Comparison of ENCODE assay signal across 8 cellular contexts in the genomic region with DNA sequence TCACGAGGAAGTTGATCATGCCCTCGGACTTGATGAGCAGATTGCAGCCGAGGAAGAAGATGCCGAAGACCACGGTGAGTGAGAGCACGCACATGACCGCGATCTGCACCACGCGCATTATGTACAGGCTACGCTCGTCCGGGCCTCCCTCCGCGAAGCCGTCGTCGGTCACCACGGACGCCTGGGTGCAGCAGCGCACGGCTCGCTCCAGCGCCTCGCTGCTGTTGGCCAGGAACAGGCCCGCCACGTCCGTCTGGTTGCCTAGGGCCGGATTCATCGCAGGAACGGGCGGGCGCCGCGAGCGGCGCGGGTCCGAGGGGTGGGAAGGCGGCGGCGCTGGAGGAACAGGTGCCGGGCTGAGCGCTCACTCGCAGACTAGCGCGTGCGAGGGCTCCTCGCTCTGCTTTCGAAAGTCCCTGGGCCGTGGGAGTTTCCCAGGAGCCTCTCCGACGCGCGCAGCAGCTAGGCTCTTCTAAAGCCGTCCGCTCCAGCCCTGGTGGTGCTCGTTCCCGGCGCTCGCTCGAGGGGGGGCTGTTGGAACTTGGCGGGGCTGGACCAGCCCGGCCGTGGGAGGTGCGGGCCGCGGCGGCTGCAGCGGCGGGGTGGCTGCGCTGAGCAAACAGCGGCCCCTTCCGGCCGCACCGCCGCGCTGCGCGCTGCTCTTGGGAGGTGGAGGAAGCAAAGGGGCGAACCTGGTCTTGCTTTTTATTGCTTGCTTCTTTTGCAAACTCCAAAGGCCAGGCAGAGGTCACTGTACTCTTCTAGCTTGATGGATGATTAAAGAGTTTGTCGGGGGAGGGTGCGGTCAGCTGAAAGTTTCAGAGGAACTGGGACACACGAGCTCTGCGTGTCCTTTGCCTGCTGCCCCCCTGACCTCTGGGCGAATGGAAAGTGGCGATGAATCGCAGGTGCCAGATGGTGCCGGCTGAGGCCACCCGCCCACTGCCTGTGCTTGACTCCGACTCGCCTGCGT. TPM values are rescaled to one million over a fixed set of nuclear protein-coding genes. Genes with fewer than 3 reads are reported as not detected.
DNase-seq lines count a peak whose midpoint lies in the region; ATAC-seq, FAIRE-seq and TF ChIP-seq lines count a peak whose summit lies in the region.

RPRM (minus strand) TSS at position 474 of the 973 bp plus-strand sequence; CDS start at position 277, 197 bp downstream.

- H3K27me3 Mint-ChIP-seq in activated naive CD8-positive, alpha-beta T cell treated with anti-CD3 and anti-CD28 coated beads for 36 hours: peaks cover 88% of the 10 kb centered on the region

- no peaks in the 10 kb centered on the region for H3K36me3 Mint-ChIP-seq in activated naive CD8-positive, alpha-beta T cell treated with anti-CD3 and anti-CD28 coated beads for 36 hours

- H3K4me3 Mint-ChIP-seq in activated naive CD8-positive, alpha-beta T cell treated with anti-CD3 and anti-CD28 coated beads for 36 hours: peak within 1 kb of the TSS; percentile 68

- no peaks in the 10 kb centered on the region for H3K9me3 Mint-ChIP-seq in activated naive CD8-positive, alpha-beta T cell treated with anti-CD3 and anti-CD28 coated beads for 36 hours

- H3K9ac ChIP-seq in HUES6 (ENCODE audit: low read length): peak within 1 kb of the TSS; percentile 96
- no peak within 1 kb of the TSS for H3K9ac ChIP-seq in parathyroid adenoma

- H3K27me3 ChIP-seq in HUES6 (ENCODE audit: control insufficient read depth, insufficient read depth, low read length) (peaks cover 3% of the 10 kb centered on the region; the same call in 1 of the 2 replicates), heart left ventricle (peaks cover 7 to 86% (median 51%) of the 10 kb centered on the region in 9 donors), parathyroid adenoma (ENCODE audit: control insufficient read depth, insufficient read depth, low read length) (no peaks in the 10 kb centered on the region), upper lobe of left lung (peaks cover 0 to 21% (median 10%) of the 10 kb centered on the region in 4 donors)

- no peaks in the 10 kb centered on the region for H3K36me3 ChIP-seq in HUES6 (ENCODE audit: control insufficient read depth, insufficient read depth, low read length)
- no peaks in the 10 kb centered on the region for H3K36me3 ChIP-seq in heart left ventricle
- no peaks in the 10 kb centered on the region for H3K36me3 ChIP-seq in parathyroid adenoma (ENCODE audit: control insufficient read depth, insufficient read depth, low read length)
- H3K36me3 ChIP-seq in upper lobe of left lung: no peaks in the 10 kb centered on the region

- TF ChIP-seq POLR2A in heart left ventricle (IDR thresholded peaks at IDR 0.05) (no peak), upper lobe of left lung (IDR thresholded peaks at IDR 0.05) (no peak)

- FAIRE-seq in D721Med (lab: Jason Lieb, UNC): no peak

- 1 to 4% (median 2%) methylated on average over 47 to 93 of the region's 93 CpGs for WGBS in heart left ventricle, 4 donors
- 2 to 3% methylated on average over 13 to 43 of the region's 93 CpGs for WGBS in upper lobe of left lung, 2 donors

- H3K4me3 ChIP-seq in HUES6 (ENCODE audit: low read depth, low read length) (peak within 1 kb of the TSS; percentile 89), heart left ventricle (peak within 1 kb of the TSS; percentile 17 to 57 (median 47)), parathyroid adenoma (ENCODE audit: low read depth, low read length) (peak within 1 kb of the TSS; percentile 73), upper lobe of left lung (peak within 1 kb of the TSS; percentile 43 to 60 (median 56))

- peak within 1 kb of the TSS; percentile 61; the same call in 1 of the 2 replicates for H3K27ac ChIP-seq in HUES6 (ENCODE audit: low read depth, low read length)
- peak within 1 kb of the TSS in 1 of 12 donors; percentile 80 for H3K27ac ChIP-seq in heart left ventricle
- H3K27ac ChIP-seq in parathyroid adenoma: no peak within 1 kb of the TSS
- no peak within 1 kb of the TSS for H3K27ac ChIP-seq in upper lobe of left lung

- no peaks in the 10 kb centered on the region for H3K9me3 ChIP-seq in HUES6 (ENCODE audit: control insufficient read depth, insufficient read depth, low read depth, low read length)
- H3K9me3 ChIP-seq in heart left ventricle: no peaks in the 10 kb centered on the region
- H3K9me3 ChIP-seq in parathyroid adenoma (ENCODE audit: control insufficient read depth, low read length): no peaks in the 10 kb centered on the region
- no peaks in the 10 kb centered on the region for H3K9me3 ChIP-seq in upper lobe of left lung

- H2AFZ ChIP-seq in parathyroid adenoma: peak within 1 kb of the TSS; percentile 80

- intact Hi-C loops in heart left ventricle (cut with DNase I): loop anchor here in 1 of 10 donors (5.0 kb wide), 1 partner anchor 616 kb away; no protein-coding TSS in a partner anchor

- DNase-seq in D721Med (ENCODE audit: insufficient read length, low spot score): peak; percentile 43
- DNase-seq in SHP77 (lab: John Stamatoyannopoulos, UW): peak; percentile 60 to 69
- DNase-seq in activated naive CD8-positive, alpha-beta T cell treated with anti-CD3 and anti-CD28 coated beads for 36 hours: peak; percentile 70
- peak; percentile 56 to 73 (median 65) for DNase-seq in heart left ventricle
- DNase-seq in upper lobe of left lung: peak; percentile 66 to 96

- no peaks in the 10 kb centered on the region for H3K79me2 ChIP-seq in parathyroid adenoma

- ATAC-seq in GM21423 (IDR thresholded peaks at IDR 0.05; ENCODE audit: unreplicated experiment): peak; percentile 88
- ATAC-seq in heart left ventricle: peak in 3 of 4 donors; percentile 90 to 95 (median 91)
- peak; percentile 91 to 95 for ATAC-seq in upper lobe of left lung (ENCODE audit: low FRiP score in 2 of 2)

- no peak within 1 kb of the TSS for H3K27ac Mint-ChIP-seq in activated naive CD8-positive, alpha-beta T cell treated with anti-CD3 and anti-CD28 coated beads for 36 hours

- peaks cover 14% of the 10 kb centered on the region for H3K4me1 Mint-ChIP-seq in activated naive CD8-positive, alpha-beta T cell treated with anti-CD3 and anti-CD28 coated beads for 36 hours

- no peak for TF ChIP-seq EP300 in upper lobe of left lung (IDR thresholded peaks at IDR 0.05)

- H3K4me1 ChIP-seq in HUES6 (ENCODE audit: control insufficient read depth, insufficient read depth, low read length) (peaks cover 45% of the 10 kb centered on the region), heart left ventricle (peaks cover 0 to 26% (median 22%) of the 10 kb centered on the region in 12 donors), parathyroid adenoma (peaks cover 2% of the 10 kb centered on the region), upper lobe of left lung (peaks cover 17 to 29% (median 24%) of the 10 kb centered on the region in 4 donors)

- TF ChIP-seq CTCF in D721Med (IDR thresholded peaks at IDR 0.05; ENCODE audit: insufficient read depth, missing control alignments) (peak; percentile 83), heart left ventricle (IDR thresholded peaks at IDR 0.05) (peak; percentile 61 to 91 (median 84)), parathyroid adenoma (IDR thresholded peaks at IDR 0.05) (peak; percentile 72), upper lobe of left lung (IDR thresholded peaks at IDR 0.05) (peak; percentile 64 to 90 (median 83))

- peak within 1 kb of the TSS; percentile 78 for H3K4me2 ChIP-seq in parathyroid adenoma (ENCODE audit: low read length)

RNA-seq across cellular contexts. Expression of gene RPRM, which starts in this region (rescaled TPM):
- under 1 TPM in 1 of 2 experiments, not detected in 1; 0.14 TPM for total RNA-seq in activated naive CD8-positive, alpha-beta T cell treated with anti-CD3 and anti-CD28 coated beads for 36 hours
- total RNA-seq in heart left ventricle (1 to 10 TPM in 1 of 9 donors, not detected in 8; 2.3 TPM), upper lobe of left lung (under 1 TPM in 2 of 6 donors, not detected in 4; 0.60 to 0.84 TPM)
- not detected for polyA plus RNA-seq in heart left ventricle

Comparison
In these comparisons a context has a peak if more than half of its experiments do, and no peak if none do; other contexts are left out.
1. Peak in DNase-seq in activated naive CD8-positive, alpha-beta T cell treated with anti-CD3 and anti-CD28 coated beads for 36 hours; RNA of the gene not detected or under 1 TPM.
2. Peak in DNase-seq, ATAC-seq and H3K4me3 ChIP-seq in upper lobe of left lung; RNA of the gene not detected or under 1 TPM.